ENCODE assay signal across 8 cellular contexts in genomic region chr3:136222746-136223145, GRCh38. TPM values are rescaled to one million over a fixed set of nuclear protein-coding genes. Genes with fewer than 3 reads are reported as not detected.
DNase-seq lines count a peak whose midpoint lies in the region; ATAC-seq, FAIRE-seq and TF ChIP-seq lines count a peak whose summit lies in the region.
"Not testable (repeated sequence)": the region's sequence is repeated elsewhere in the genome, so short reads cannot be mapped to it uniquely, and the experiment has no call there.

No MANE protein-coding gene starts in this region.

- H3K27me3 Mint-ChIP-seq in nephron progenitor cell (ENCODE audit: low read depth, poor library complexity), result not testable (repeated sequence)

- DNase-seq in Daoy (ENCODE audit: low read depth) (peak; percentile 11), HCEC 1CT (peak; percentile 33), IMR-90 (peak; percentile 52), SJCRH30 (peak; percentile 45 to 69), amniotic epithelial cell (ENCODE audit: low read depth) (peak; percentile 51), glomerular visceral epithelial cell (ENCODE audit: extremely low spot score) (peak; percentile 60)
- not testable (repeated sequence) for DNase-seq in H1 (ENCODE audit: low read depth in 1 of 2, low spot score in 2 of 2); nephron progenitor cell

- not testable (repeated sequence) for H3K4ac ChIP-seq in IMR-90 (ENCODE audit: low read depth, low read length); H1 (replicated peaks; ENCODE audit: insufficient read length, low read depth, low read length)

- 0 out of 3 replicates have a peak overlapping the region, but pooled peaks have one; percentile 59 for H2BK15ac ChIP-seq in IMR-90 (ENCODE audit: low read depth, low read length)
- H2BK15ac ChIP-seq in H1 (ENCODE audit: low read length), result not testable (repeated sequence)

- not testable (repeated sequence) for H4K5ac ChIP-seq in IMR-90 (ENCODE audit: low read depth, low read length); H1 (ENCODE audit: insufficient read length, low read depth, low read length)

- H3K9ac ChIP-seq in IMR-90 (ENCODE audit: low read depth, low read length); H1 (replicated peaks in 1 of 4; ENCODE audit: extremely low read depth in 1 of 4, low read depth in 3 of 4, low read length in 3 of 4): not testable (repeated sequence)

- H4K20me1 ChIP-seq in IMR-90 (ENCODE audit: insufficient read depth, low read length); H1 (replicated peaks in 1 of 2; ENCODE audit: control insufficient read depth in 1 of 2, insufficient read depth in 2 of 2, low read length in 2 of 2): not testable (repeated sequence)

- peak overlapping the region in 1 of 2 experiments; percentile 33; a peak in 1 of 4 replicates for H4K8ac ChIP-seq in IMR-90 (ENCODE audit: low read depth in 2 of 2, low read length in 2 of 2)
- not testable (repeated sequence) for H4K8ac ChIP-seq in H1 (ENCODE audit: extremely low read depth, insufficient read depth, low read length)

- FAIRE-seq in H1 (lab: Jason Lieb, UNC), result not testable (repeated sequence)

- dilution Hi-C loops in IMR-90 (cut with HindIII; ENCODE audit: low sequenced_read_pairs, unreplicated experiment), result not testable (repeated sequence)

- TF ChIP-seq RAD21 in IMR-90 (IDR thresholded peaks at IDR 0.05; ENCODE audit: low read length); H1 (IDR thresholded peaks at IDR 0.05 in 1 of 2, conservative IDR thresholded peaks at IDR 0.05 in 1 of 2; ENCODE audit: low read depth in 2 of 2, low read length in 2 of 2): not testable (repeated sequence)

- H2AK9ac ChIP-seq in IMR-90 (replicated peaks; ENCODE audit: low read depth, low read length, poor library complexity), result not testable (repeated sequence)

- H2BK20ac ChIP-seq in IMR-90 (ENCODE audit: low read depth, low read length), result 0 out of 2 replicates have a peak overlapping the region, but pooled peaks have one; percentile 53
- H2BK20ac ChIP-seq in H1 (ENCODE audit: low read length), result not testable (repeated sequence)

- not testable (repeated sequence) for H3K27ac ChIP-seq in IMR-90 (ENCODE audit: insufficient read depth, low read length); H1 (ENCODE audit: low read depth, low read length)
- H3K27ac ChIP-seq in SJCRH30, result peak overlapping the region; percentile 30

- peak overlapping the region; percentile 77 for H2BK120ac ChIP-seq in IMR-90 (ENCODE audit: low read depth, low read length)
- H2BK120ac ChIP-seq in H1 (replicated peaks; ENCODE audit: low read depth, low read length), result not testable (repeated sequence)

- not testable (repeated sequence) for H3K4me2 ChIP-seq in IMR-90 (ENCODE audit: low read depth, low read length); H1 (ENCODE audit: insufficient read depth in 1 of 2, low read depth in 2 of 2, low read length in 2 of 2)

- H3K79me2 ChIP-seq in H1 (ENCODE audit: control insufficient read depth in 1 of 2, insufficient read depth in 2 of 2, low read length in 2 of 2), result not testable (repeated sequence)

- 0 out of 2 replicates have a peak overlapping the region, but pooled peaks have one; percentile 17 for H3K56ac ChIP-seq in IMR-90 (ENCODE audit: extremely low read depth, insufficient read depth, low read length)
- H3K56ac ChIP-seq in H1 (replicated peaks; ENCODE audit: insufficient read length, low read depth, low read length), result not testable (repeated sequence)

- H3K9me3 ChIP-seq in IMR-90 (ENCODE audit: control insufficient read depth, insufficient read depth, low read length); SJCRH30 (replicated peaks): not testable (repeated sequence)
- H3K9me3 ChIP-seq in H1 (ENCODE audit: insufficient read depth in 2 of 2, low read depth in 1 of 2, low read length in 1 of 2), result peaks cover 9 to 18% of the 10 kb centered on the region in 2 experiments; a peak in 3 of 4 replicates

- not testable (repeated sequence) for H3K23me2 ChIP-seq in H1 (ENCODE audit: low read depth, low read length)

- H3K4me1 ChIP-seq in IMR-90 (ENCODE audit: control insufficient read depth, insufficient read depth, low read length); SJCRH30; H1 (replicated peaks in 1 of 4; ENCODE audit: control insufficient read depth in 3 of 4, insufficient read depth in 4 of 4, low read length in 3 of 4): not testable (repeated sequence)

- not testable (repeated sequence) for H3K27me3 ChIP-seq in IMR-90 (ENCODE audit: control insufficient read depth, insufficient read depth, low read length); SJCRH30; H1 (replicated peaks in 1 of 4; ENCODE audit: control insufficient read depth in 3 of 4, extremely low read depth in 1 of 4, insufficient read depth in 3 of 4, low read length in 3 of 4)

- not testable (repeated sequence) for H2AFZ ChIP-seq in IMR-90 (replicated peaks; ENCODE audit: low read length, poor library complexity); H1 (ENCODE audit: low read length)

- H3K9me3 Mint-ChIP-seq in nephron progenitor cell, result peaks cover 43% of the 10 kb centered on the region

- not testable (repeated sequence) for H2AK5ac ChIP-seq in IMR-90 (ENCODE audit: low read depth, low read length); H1 (ENCODE audit: low read depth, low read length)

- H3K9me1 ChIP-seq in IMR-90 (ENCODE audit: insufficient read depth, low read length), result not testable (repeated sequence)

- CTCF ChIA-PET in IMR-90 (lab: Yijun Ruan, JAX); H1 (lab: Charles Lee; ENCODE audit: partially characterized antibody): not testable (repeated sequence)

- not testable (repeated sequence) for BruUV-seq in IMR-90 (replicated peaks; lab: Mats Ljungman, UMichigan)

- not testable (repeated sequence) for H2BK5ac ChIP-seq in IMR-90 (ENCODE audit: low read depth, low read length, poor library complexity, severe bottlenecking); H1 (ENCODE audit: low read depth, low read length)

- not testable (repeated sequence) for H3K4me1 Mint-ChIP-seq in nephron progenitor cell

- not testable (repeated sequence) for H3K18ac ChIP-seq in IMR-90 (ENCODE audit: low read depth, low read length); H1 (ENCODE audit: extremely low read depth, low read length)

- H3K23ac ChIP-seq in IMR-90 (ENCODE audit: low read depth, low read length), result 0 out of 2 replicates have a peak overlapping the region, but pooled peaks have one; percentile 9
- H3K23ac ChIP-seq in H1 (ENCODE audit: insufficient read length), result not testable (repeated sequence)

- not testable (repeated sequence) for TF ChIP-seq POLR2A in IMR-90 (IDR thresholded peaks at IDR 0.05; ENCODE audit: low read depth, low read length); H1 (IDR thresholded peaks at IDR 0.05; ENCODE audit: control extremely low read depth in 1 of 2, low read depth in 2 of 2, low read length in 2 of 2)

- H3K27ac Mint-ChIP-seq in nephron progenitor cell, result peak overlapping the region; percentile 4

- no CpG with 5 or more reads among the region's 4 CpGs for WGBS in IMR-90 (ENCODE audit: extremely low coverage in 2 of 2, insufficient read length in 1 of 2), 2 experiments
- 97% methylated on average over 4 of the region's 4 CpGs; no CpG with 5 or more reads in 1 of the 2 experiments for WGBS in H1 (ENCODE audit: extremely low coverage in 1 of 2, insufficient coverage in 1 of 2, insufficient read length in 1 of 2, insufficient replicate concordance in 2 of 2, low coverage in 1 of 2, low lambda C conversion rate in 2 of 2, missing lambda C conversion rate in 1 of 2), 2 experiments

- in situ Hi-C loops in IMR-90 (cut with MboI; ENCODE audit: low sequenced_read_pairs), result not testable (repeated sequence)

- not testable (repeated sequence) for H4K91ac ChIP-seq in IMR-90 (ENCODE audit: insufficient read depth, low read depth, low read length); H1 (replicated peaks; ENCODE audit: insufficient read length, low read length)

- not testable (repeated sequence) for TF ChIP-seq CTCF in IMR-90 (conservative IDR thresholded peaks at IDR 0.05; ENCODE audit: low read depth, low read length); H1 (IDR thresholded peaks at IDR 0.05; ENCODE audit: control extremely low read depth in 1 of 3, insufficient read depth in 1 of 3, low read depth in 1 of 3, low read length in 3 of 3); nephron progenitor cell (IDR thresholded peaks at IDR 0.05)

- not testable (repeated sequence) for TF ChIP-seq EP300 in H1 (IDR thresholded peaks at IDR 0.05; ENCODE audit: borderline replicate concordance in 1 of 2, low read depth in 2 of 2, low read length in 2 of 2)

- peaks cover 13% of the 10 kb centered on the region for H3K36me3 Mint-ChIP-seq in nephron progenitor cell (ENCODE audit: low read depth)

- not testable (repeated sequence) for H3K14ac ChIP-seq in IMR-90 (replicated peaks; ENCODE audit: low read depth, low read length); H1 (ENCODE audit: insufficient read length)

- intact Hi-C loops in IMR-90 (cut with micrococcal nuclease), result not testable (repeated sequence)

- ATAC-seq in IMR-90 (ENCODE audit: low read depth), result not testable (repeated sequence)

- POLR2A ChIA-PET in IMR-90 (lab: Charles Lee; ENCODE audit: unreplicated experiment); H1 (lab: Charles Lee; ENCODE audit: partially characterized antibody): not testable (repeated sequence)

- not testable (repeated sequence) for H3K4me3 ChIP-seq in IMR-90 (ENCODE audit: insufficient read depth, low read depth, low read length); SJCRH30; H1 (ENCODE audit: extremely low read depth in 1 of 4, insufficient read depth in 2 of 4, low read depth in 3 of 4, low read length in 4 of 4)

- not testable (repeated sequence) for H3K79me1 ChIP-seq in IMR-90 (ENCODE audit: low read depth in 1 of 2, low read length in 2 of 2); H1 (ENCODE audit: low read depth, low read length)

- not testable (repeated sequence) for H3K4me3 Mint-ChIP-seq in nephron progenitor cell

- not testable (repeated sequence) for H2BK12ac ChIP-seq in H1 (ENCODE audit: low read depth, low read length)

- not testable (repeated sequence) for H3K36me3 ChIP-seq in IMR-90 (ENCODE audit: control insufficient read depth, insufficient read depth, low read length); SJCRH30; H1 (ENCODE audit: control insufficient read depth in 2 of 4, insufficient read depth in 4 of 4, low read length in 3 of 4)

RNA-seq across cellular contexts. Expression of gene MSL2, which starts 26.6 kb away (rescaled TPM):
- 5.1 and 24.9 TPM in 2 replicates for total RNA-seq in Daoy (2014; rRNA removed; shearing (Covaris generic))
- 13.6 and 20.8 TPM in 2 replicates for total RNA-seq in IMR-90 (2012; rRNA removed)
- 4.0 and 7.1 TPM in 2 replicates for polyA plus RNA-seq in IMR-90 (2012; rRNA removed)
- 1.2 and 2.3 TPM in 2 replicates for polyA plus RNA-seq in IMR-90 (2012; cell fraction: cytosol; rRNA removed)
- 0.79 and 3.5 TPM in 2 replicates for polyA plus RNA-seq in IMR-90 (2012; cell fraction: nucleus; rRNA removed; ENCODE audit: low replicate concordance)
- total RNA-seq in SJCRH30 (2014; rRNA removed; shearing (Covaris generic)), result 23.5 and 26.2 TPM in 2 replicates
- 40.6 and 41.8 TPM in 2 replicates for total RNA-seq in H1 (2021; fragmentation: NEBNext Ultra II Directional; extraction: Animal tissue kit (Norgen Biotek cat#: 25700))
- polyA plus RNA-seq in H1 (2011; rRNA removed), result 8.8 and 9.1 TPM in 2 replicates
- 10.8 TPM for polyA plus RNA-seq in H1 (2011; cell fraction: cytosol; rRNA removed)
- polyA plus RNA-seq in H1 (2011; cell fraction: nucleus; rRNA removed), result 6.3 TPM
- polyA plus RNA-seq in H1 (2012, experiment 1 of 2), result 11.7 to 34.4 TPM (median 17.6 TPM) in 4 replicates
- polyA plus RNA-seq in H1 (2012, experiment 2 of 2), result 2.2 TPM
- 17.7 TPM for polyA plus RNA-seq in H1 (2013, experiment 1 of 2)
- 17.7 TPM for polyA plus RNA-seq in H1 (2013, experiment 2 of 2)
- 19.0 and 32.2 TPM in 2 replicates for polyA minus RNA-seq in H1 (2011; rRNA and poly(A)+ RNA removed)
- 20.9 TPM for polyA minus RNA-seq in H1 (2011; cell fraction: cytosol; rRNA and poly(A)+ RNA removed)
- polyA minus RNA-seq in H1 (2011; cell fraction: nucleus; rRNA and poly(A)+ RNA removed), result 16.8 TPM

RNA-seq across cellular contexts. Expression of gene PCCB, which starts 27.4 kb away (rescaled TPM):
- total RNA-seq in Daoy (2014; rRNA removed; shearing (Covaris generic)), result 65.7 and 85.3 TPM in 2 replicates
- 63.6 and 76.2 TPM in 2 replicates for total RNA-seq in IMR-90 (2012; rRNA removed)
- polyA plus RNA-seq in IMR-90 (2012; rRNA removed) (37.3 and 40.5 TPM in 2 replicates), H1 (2011; rRNA removed) (60.8 and 84.4 TPM in 2 replicates)
- 26.1 and 27.1 TPM in 2 replicates for polyA plus RNA-seq in IMR-90 (2012; cell fraction: cytosol; rRNA removed)
- polyA plus RNA-seq in IMR-90 (2012; cell fraction: nucleus; rRNA removed; ENCODE audit: low replicate concordance), result 15.2 and 19.3 TPM in 2 replicates
- 40.3 and 43.1 TPM in 2 replicates for total RNA-seq in SJCRH30 (2014; rRNA removed; shearing (Covaris generic))
- total RNA-seq in H1 (2021; fragmentation: NEBNext Ultra II Directional; extraction: Animal tissue kit (Norgen Biotek cat#: 25700)), result 56.7 and 60.2 TPM in 2 replicates
- polyA plus RNA-seq in H1 (2011; cell fraction: cytosol; rRNA removed), result 82.6 TPM
- polyA plus RNA-seq in H1 (2011; cell fraction: nucleus; rRNA removed), result 63.8 TPM
- polyA plus RNA-seq in H1 (2012, experiment 1 of 2), result 69.8 to 75.3 TPM (median 73.3 TPM) in 4 replicates
- 41.3 TPM for polyA plus RNA-seq in H1 (2012, experiment 2 of 2)
- 35.0 TPM for polyA plus RNA-seq in H1 (2013, experiment 1 of 2)
- 35.0 TPM for polyA plus RNA-seq in H1 (2013, experiment 2 of 2)
- polyA minus RNA-seq in H1 (2011; rRNA and poly(A)+ RNA removed), result 112 and 123 TPM in 2 replicates
- 44.0 TPM for polyA minus RNA-seq in H1 (2011; cell fraction: cytosol; rRNA and poly(A)+ RNA removed)
- polyA minus RNA-seq in H1 (2011; cell fraction: nucleus; rRNA and poly(A)+ RNA removed), result 31.8 TPM
